25 cellular contexts compared by ENCODE assay signal in the genomic region with DNA sequence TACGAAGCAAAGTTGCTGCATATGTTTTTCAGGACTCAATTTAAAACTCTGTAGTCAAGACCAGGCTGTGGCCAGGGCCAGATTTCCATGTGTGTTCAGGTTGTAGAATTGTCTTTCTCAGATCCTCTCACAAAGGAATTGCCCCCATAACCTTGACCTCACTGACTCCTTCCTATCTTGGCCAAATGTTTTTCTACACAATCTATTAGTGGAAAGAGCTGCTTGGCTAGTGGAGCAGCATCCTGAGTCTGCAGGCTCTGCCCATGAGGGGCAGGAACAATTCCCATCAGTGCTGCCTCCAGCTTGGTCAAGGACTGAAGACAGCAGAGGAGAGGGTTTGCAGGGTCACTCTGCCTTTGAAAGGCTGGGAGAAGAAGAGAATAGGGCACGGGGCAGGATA. TPM values are rescaled to one million over a fixed set of nuclear protein-coding genes. Genes with fewer than 3 reads are reported as not detected.
"Had no signal": no experiment of that assay in that cellular context is flagged by ENCODE, and none has a peak within 500 bp of the region (broad histone marks: within the 10 kb centered on the region; RNA-seq: fewer than 3 reads in every experiment).

No MANE protein-coding gene starts in this region.

- H3K36me3 ChIP-seq: brain microvascular endothelial cell, cardiac muscle cell had no signal

- H3K27ac ChIP-seq: brain microvascular endothelial cell, cardiac muscle cell had no signal

- DNase-seq: activated B cell treated with CpG ODN at 0.5 μM for 24 hours; activated CD4-positive, alpha-beta T cell treated with anti-CD3 and anti-CD28 coated beads for 1 hour; activated CD4-positive, alpha-beta T cell treated with anti-CD3 and anti-CD28 coated beads, Interleukin-2, amount 10 ng/mL, durations not matched to agents 24 days and 14 days; activated CD4-positive, alpha-beta T cell treated with anti-CD3 and anti-CD28 coated beads, Interleukin-2, amount 50 U/mL, for 48 hours; activated CD8-positive, alpha-beta memory T cell treated with anti-CD3 and anti-CD28 coated beads, Interleukin-2, amount 10 ng/mL, durations not matched to agents 7 days and 5 days; activated gamma-delta T cell; activated naive CD4-positive, alpha-beta T cell treated with anti-CD3 and anti-CD28 coated beads, Interleukin-2, amount 10 ng/mL, durations not matched to agents 7 days and 5 days; activated naive CD8-positive, alpha-beta T cell treated with anti-CD3 and anti-CD28 coated beads for 36 hours; activated T-cell treated with anti-CD3 and anti-CD28 coated beads for 4 hours; activated T-cell treated with anti-CD3 and anti-CD28 coated beads, Interleukin-2, amount 50 U/mL, for 48 hours; brain microvascular endothelial cell; Kasumi-1; NCI-H1105 treated with DMSO at 0.1 percent for 48 hours; NCI-H1436 treated with DMSO at 0.1 percent for 48 hours; NCI-H187; NCI-H2081; NCI-H446; PC-3; SIG-M5; T-helper 17 cell; T-helper 9 cell had no signal

- ATAC-seq: activated CD8-positive, alpha-beta memory T cell treated with anti-CD3 and anti-CD28 coated beads, Interleukin-2, amount 10 ng/mL, durations not matched to agents 7 days and 5 days; activated T-helper 17 cell treated with anti-CD3 and anti-CD28 coated beads, Interleukin-2, amount 50 U/mL, for 72 hours; PC-3 had no signal

- H3K4me3 ChIP-seq: cardiac muscle cell, K562 had no signal

RNA-seq across cellular contexts. Expression of gene TBC1D21, which starts 6.9 kb away (rescaled TPM):
- total RNA-seq: activated B cell treated with CpG ODN at 0.5 μM for 24 hours; activated CD4-positive, alpha-beta T cell treated with anti-CD3 and anti-CD28 coated beads, Interleukin-2, amount 10 ng/mL, durations not matched to agents 24 days and 14 days; activated CD8-positive, alpha-beta memory T cell treated with anti-CD3 and anti-CD28 coated beads, Interleukin-2, amount 10 ng/mL, durations not matched to agents 7 days and 5 days; activated naive CD8-positive, alpha-beta T cell treated with anti-CD3 and anti-CD28 coated beads for 36 hours; activated T-helper 17 cell treated with anti-CD3 and anti-CD28 coated beads, Interleukin-2, amount 50 U/mL, for 72 hours; cardiac muscle cell; K562; PC-3; T-helper 17 cell had no signal
- polyA plus RNA-seq: adipose tissue, cardiac muscle cell, K562 had no signal

RNA-seq across cellular contexts. Expression of gene LOXL1, which starts 59.8 kb away (rescaled TPM):
- polyA plus RNA-seq: K562 had no signal
